In genomic region chr11:62921573-62922188, GRCh38 we compare ENCODE assay signal across 10 cellular contexts. TPM values are rescaled to one million over a fixed set of nuclear protein-coding genes. Genes with fewer than 3 reads are reported as not detected.
A peak's percentile ranks its signal among the peaks of the same experiment; 100 is the strongest.
DNase-seq lines count a peak whose midpoint lies in the region; ATAC-seq and TF ChIP-seq lines count a peak whose summit lies in the region.
"Had no signal": no experiment of that assay in that cellular context is flagged by ENCODE, and none has a peak within 500 bp of the region (broad histone marks: within the 10 kb centered on the region; RNA-seq: fewer than 3 reads in every experiment).

No MANE protein-coding gene starts in this region.

- no peak for TF ChIP-seq EP300 in esophagus muscularis mucosa (IDR thresholded peaks at IDR 0.05)

- H3K9me3 ChIP-seq in body of pancreas (no peaks in the 10 kb centered on the region), mucosa of rectum (ENCODE audit: control insufficient read depth in 2 of 2, low read length in 2 of 2) (no peaks in the 10 kb centered on the region), esophagus muscularis mucosa (no peaks in the 10 kb centered on the region)

- TF ChIP-seq POLR2A in body of pancreas (IDR thresholded peaks at IDR 0.05) (peak in 1 of 3 donors; percentile 11), esophagus muscularis mucosa (IDR thresholded peaks at IDR 0.05; ENCODE audit: low read depth) (no peak)

- ATAC-seq in body of pancreas, result peak; percentile 57
- ATAC-seq in GM21723 (IDR thresholded peaks at IDR 0.05; ENCODE audit: unreplicated experiment), result no peak

- H3K27ac ChIP-seq in body of pancreas (peak overlapping the region in 1 of 4 donors; percentile 6), mucosa of rectum (ENCODE audit: low read depth in 2 of 2, low read length in 2 of 2) (no peak overlapping the region), esophagus muscularis mucosa (replicated peaks in 1 of 4) (no peak overlapping the region)

- peaks cover 0 to 13% of the 10 kb centered on the region in 2 donors for H3K27me3 ChIP-seq in body of pancreas
- peaks cover 28 to 33% of the 10 kb centered on the region in 2 donors for H3K27me3 ChIP-seq in mucosa of rectum (ENCODE audit: control insufficient read depth in 2 of 2, insufficient read depth in 2 of 2, low read length in 2 of 2)
- H3K27me3 ChIP-seq in esophagus muscularis mucosa, result peaks cover 0 to 73% (median 36%) of the 10 kb centered on the region in 4 donors

- H3K36me3 ChIP-seq in body of pancreas (replicated peaks in 1 of 2; ENCODE audit: insufficient read depth in 1 of 2, low read depth in 2 of 2) (no peaks in the 10 kb centered on the region), mucosa of rectum (ENCODE audit: control insufficient read depth in 2 of 2, insufficient read depth in 2 of 2, low read length in 2 of 2) (no peaks in the 10 kb centered on the region), esophagus muscularis mucosa (no peaks in the 10 kb centered on the region)

- intact Hi-C loops in body of pancreas (cut with DNase I), result no loop called here
- intact Hi-C loops in esophagus muscularis mucosa (cut with DNase I), result no loop called here

- no peak for TF ChIP-seq CTCF in body of pancreas (IDR thresholded peaks at IDR 0.05)
- no peak for TF ChIP-seq CTCF in esophagus muscularis mucosa (IDR thresholded peaks at IDR 0.05)

- H3K9ac ChIP-seq in mucosa of rectum (ENCODE audit: low read depth in 1 of 2, low read length in 2 of 2), result peak overlapping the region in 1 of 2 donors; percentile 52

- peak; percentile 71 for DNase-seq in AG08396 (ENCODE audit: low spot score)
- peak; percentile 51 for DNase-seq in HT1080 (ENCODE audit: low read depth)
- DNase-seq in body of pancreas, result peak; percentile 54 to 66 (median 59)
- DNase-seq in stimulated activated CD8-positive, alpha-beta memory T cell treated with anti-CD3 and anti-CD28 coated beads, Interleukin-4, amount 100 ng/mL, for 48 hours, result no peak
- no peak for DNase-seq in esophagus muscularis mucosa (ENCODE audit: extremely low spot score)
- DNase-seq in activated CD4-positive, alpha-beta T cell treated with anti-CD3 and anti-CD28 coated beads for 1 hour, result no peak
- DNase-seq: T-helper 1 cell had no signal

- H3K4me3 ChIP-seq in body of pancreas (no peak overlapping the region), mucosa of rectum (ENCODE audit: low read length in 2 of 2) (peak overlapping the region; percentile 60 to 65), esophagus muscularis mucosa (peak overlapping the region in 1 of 4 donors; percentile 12)

- H3K4me1 ChIP-seq in body of pancreas (peaks cover 44% of the 10 kb centered on the region), mucosa of rectum (ENCODE audit: control insufficient read depth in 2 of 2, insufficient read depth in 2 of 2, low read length in 2 of 2) (peaks cover 6 to 18% of the 10 kb centered on the region in 2 donors), esophagus muscularis mucosa (peaks cover 29 to 41% (median 37%) of the 10 kb centered on the region in 4 donors)

- 11 to 18% methylated on average over 7 to 19 of the region's 19 CpGs for WGBS in body of pancreas, 2 donors
- 31% methylated on average over 18 of the region's 19 CpGs for WGBS in esophagus muscularis mucosa

RNA-seq across cellular contexts. Expression of gene CHRM1, which starts 0.5 kb away (rescaled TPM):
- not detected in 2 replicates for total RNA-seq in HT1080 (2014; rRNA removed; shearing (Covaris generic))
- not detected in 2 replicates for polyA plus RNA-seq in HT1080 (2015; cell fraction: cytosol; rRNA removed)
- not detected in 2 replicates for polyA plus RNA-seq in HT1080 (2015; cell fraction: nucleus; rRNA removed)
- total RNA-seq in body of pancreas, result not detected
- under 1 TPM in 2 of 4 donors, not detected in 2; 0.33 to 0.40 TPM for total RNA-seq in esophagus muscularis mucosa
- total RNA-seq: epithelial cell of proximal tubule had no signal

RNA-seq across cellular contexts. Expression of gene SLC3A2, which starts 41.0 kb away (rescaled TPM):
- 275 and 289 TPM in 2 replicates for total RNA-seq in HT1080 (2014; rRNA removed; shearing (Covaris generic))
- 237 and 276 TPM in 2 replicates for polyA plus RNA-seq in HT1080 (2015; cell fraction: cytosol; rRNA removed)
- 991 and 1,003 TPM in 2 replicates for polyA plus RNA-seq in HT1080 (2015; cell fraction: nucleus; rRNA removed)
- 100 to 1,000 TPM in 1 of 2 donors, 10 to 100 TPM in 1; 75.5 to 108 TPM for total RNA-seq in body of pancreas
- total RNA-seq in esophagus muscularis mucosa, result 100 to 1,000 TPM in 1 of 4 donors, 10 to 100 TPM in 3; 53.2 to 123 (median 86.4) TPM

Comparison
In these comparisons a context has a peak if more than half of its experiments do, and no peak if none do; other contexts are left out.
1. DNase-seq: peak in AG08396 (single experiment), HT1080 (single experiment) and body of pancreas (4 of 4); none in stimulated activated CD8-positive, alpha-beta memory T cell treated with anti-CD3 and anti-CD28 coated beads, Interleukin-4, amount 100 ng/mL, for 48 hours (single experiment), esophagus muscularis mucosa (single experiment) and activated CD4-positive, alpha-beta T cell treated with anti-CD3 and anti-CD28 coated beads for 1 hour (single experiment).
2. H3K4me3 ChIP-seq: peak in mucosa of rectum (2 of 2); none in body of pancreas (0 of 2).